Comparison of ENCODE assay signal across 14 cellular contexts in the genomic region with DNA sequence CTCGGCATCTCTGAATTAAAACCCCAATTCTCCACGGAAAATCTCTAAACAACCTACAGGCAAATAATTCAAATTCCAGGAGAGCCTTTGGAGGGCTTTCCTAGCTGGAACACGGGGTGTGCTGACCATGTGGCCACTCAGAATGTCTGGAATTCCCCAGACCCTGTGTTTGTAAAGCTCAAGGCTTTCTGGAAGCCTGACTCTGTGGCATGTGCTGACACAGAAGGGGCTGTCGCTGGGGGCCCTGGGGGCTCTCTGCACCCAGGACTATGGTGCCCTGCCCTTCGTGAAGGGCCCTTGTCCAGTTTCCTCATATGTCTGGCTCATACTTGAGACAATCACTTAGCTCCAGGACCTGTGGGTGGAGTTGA. TPM values are rescaled to one million over a fixed set of nuclear protein-coding genes. Genes with fewer than 3 reads are reported as not detected.
DNase-seq lines count a peak whose midpoint lies in the region; ATAC-seq and TF ChIP-seq lines count a peak whose summit lies in the region.
"Had no signal": no experiment of that assay in that cellular context is flagged by ENCODE, and none has a peak within 500 bp of the region (broad histone marks: within the 10 kb centered on the region; RNA-seq: fewer than 3 reads in every experiment).

No MANE protein-coding gene starts in this region.

- peaks cover 27% of the 10 kb centered on the region for H3K4me1 Mint-ChIP-seq in HFFc6 (ENCODE audit: low read depth)

- H3K27ac ChIP-seq in thyroid gland, result peak overlapping the region; percentile 92 to 99 (median 93)
- H3K27ac ChIP-seq: WERI-Rb-1 had no signal

- no peaks in the 10 kb centered on the region for H3K36me3 ChIP-seq in kidney epithelial cell (ENCODE audit: control insufficient read depth, insufficient read depth, low read length)
- no peaks in the 10 kb centered on the region for H3K36me3 ChIP-seq in thyroid gland
- H3K36me3 ChIP-seq: WERI-Rb-1 had no signal

- no peaks in the 10 kb centered on the region for H3K9me3 ChIP-seq in thyroid gland

- H3K27ac Mint-ChIP-seq in HFFc6, result peak overlapping the region; percentile 15; the same call in 1 of the 2 replicates

- intact Hi-C loops in thyroid gland (cut with DNase I), result no loop called here

- H3K27me3 Mint-ChIP-seq in HFFc6 (ENCODE audit: insufficient read depth), result peaks cover 3% of the 10 kb centered on the region

- H3K9me3 Mint-ChIP-seq in HFFc6, result no peaks in the 10 kb centered on the region

- WGBS in thyroid gland, 2 donors, result 13 to 34% methylated on average over 4 to 5 of the region's 5 CpGs

- no peak for TF ChIP-seq POLR2A in thyroid gland (IDR thresholded peaks at IDR 0.05)

- in situ Hi-C loops in astrocyte of the spinal cord (cut with HindIII; ENCODE audit: low sequenced_read_pairs), result no loop called here

- H3K36me3 Mint-ChIP-seq in HFFc6 (ENCODE audit: low read depth), result no peaks in the 10 kb centered on the region

- H3K4me3 ChIP-seq in astrocyte of the spinal cord (ENCODE audit: low read depth, low read length) (no peak overlapping the region), kidney epithelial cell (ENCODE audit: low read depth, low read length) (no peak overlapping the region), thyroid gland (replicated peaks in 1 of 3) (no peak overlapping the region)

- ATAC-seq in GM18868 (IDR thresholded peaks at IDR 0.05; ENCODE audit: unreplicated experiment), result no peak
- ATAC-seq: right cardiac atrium had no signal

- DNase-seq in HFFc6 (peak; percentile 18), astrocyte of the spinal cord (ENCODE audit: low read depth, low spot score) (peak; percentile 25), kidney epithelial cell (ENCODE audit: low read depth) (peak; percentile 35), thyroid gland (peak; percentile 73 to 87), superior temporal gyrus (ENCODE audit: extremely low spot score) (no peak), T1000 (lab: John Stamatoyannopoulos, UW) (no peak)
- DNase-seq: anterior cingulate cortex, HCEC 1CT, hippocampal formation, NCI-H1417 treated with DMSO at 0.1 percent for 48 hours, right cardiac atrium, SHP77, WERI-Rb-1 had no signal

- peaks cover 3% of the 10 kb centered on the region for H3K27me3 ChIP-seq in kidney epithelial cell (ENCODE audit: control insufficient read depth, insufficient read depth, low read length)
- no peaks in the 10 kb centered on the region for H3K27me3 ChIP-seq in thyroid gland

- TF ChIP-seq CTCF in HFFc6 (IDR thresholded peaks at IDR 0.05), result no peak
- no peak for TF ChIP-seq CTCF in astrocyte of the spinal cord (IDR thresholded peaks at IDR 0.05; ENCODE audit: low read depth, low read length)
- no peak for TF ChIP-seq CTCF in kidney epithelial cell (IDR thresholded peaks at IDR 0.05; ENCODE audit: insufficient read depth, low read length, poor library complexity, severe bottlenecking)
- no peak for TF ChIP-seq CTCF in thyroid gland (IDR thresholded peaks at IDR 0.05)

- H3K4me3 Mint-ChIP-seq in HFFc6, result peak overlapping the region; percentile 53

- H3K4me1 ChIP-seq in thyroid gland, result peaks cover 21 to 37% of the 10 kb centered on the region in 2 donors

RNA-seq across cellular contexts. Expression of a gene that starts 29.0 kb away (rescaled TPM):
- total RNA-seq in HFFc6 (2021; fragmentation: NEBNext Ultra II Directional; extraction: Animal tissue kit (Norgen Biotek cat#: 25700)), result 10 to 100 TPM; 47.5 to 52.4 (median 50.9) TPM
- total RNA-seq in kidney epithelial cell (76.8 and 81.7 TPM in 2 replicates), thyroid gland (10 to 100 TPM; 62.4 to 86.0 (median 74.7) TPM)

Comparison
In these comparisons a context has a peak if more than half of its experiments do, and no peak if none do; other contexts are left out.
1. DNase-seq: peak in HFFc6 (single experiment), astrocyte of the spinal cord (single experiment), kidney epithelial cell (single experiment) and thyroid gland (2 of 2); none in superior temporal gyrus (single experiment) and T1000 (single experiment).